9 cellular contexts compared by ENCODE assay signal in the genomic region with DNA sequence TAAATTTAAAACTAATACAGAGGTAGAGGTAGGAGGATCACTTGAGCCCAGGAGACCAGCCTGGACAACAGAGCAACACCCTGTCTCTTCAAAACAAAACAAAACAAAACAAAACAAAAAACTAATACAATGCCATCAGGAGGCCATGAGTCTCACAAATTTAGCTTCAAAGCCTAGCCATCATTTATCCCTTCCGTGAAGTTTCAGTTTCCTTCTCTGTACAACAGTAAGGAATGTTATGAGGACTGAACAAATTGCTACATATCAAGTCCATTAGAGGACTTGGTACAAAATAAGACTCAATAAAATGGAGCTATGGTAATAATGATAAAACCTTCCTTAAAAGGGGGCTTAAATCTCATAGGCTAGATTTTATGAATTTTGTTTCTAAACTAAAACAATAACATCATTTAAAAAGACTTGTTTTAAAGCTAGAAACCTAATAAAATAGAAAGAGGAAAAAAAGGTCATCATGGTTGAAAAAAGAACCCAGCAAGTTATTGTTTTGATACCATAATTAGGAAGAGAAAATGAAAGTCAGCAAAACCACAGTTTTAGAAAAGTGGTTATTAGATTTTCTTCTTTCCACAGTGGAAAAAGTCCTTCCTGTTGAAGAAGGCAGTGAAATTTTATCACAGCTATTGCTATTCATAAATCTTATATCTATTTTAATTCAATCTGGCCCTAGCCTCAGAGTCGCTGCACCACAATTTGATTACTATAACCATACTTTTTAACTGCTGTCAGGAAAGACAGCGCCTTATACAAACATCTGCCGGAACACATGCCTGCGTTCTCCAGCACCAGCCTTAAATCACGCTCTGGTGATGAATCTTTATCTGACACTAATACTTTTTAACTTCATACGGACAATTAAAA.
DNase-seq lines count a peak whose midpoint lies in the region; ATAC-seq and TF ChIP-seq lines count a peak whose summit lies in the region.
"Had no signal": no experiment of that assay in that cellular context is flagged by ENCODE, and none has a peak within 500 bp of the region (broad histone marks: within the 10 kb centered on the region; RNA-seq: fewer than 3 reads in every experiment).

No MANE protein-coding gene starts in this region.

- 25% methylated on average over 7 of the region's 7 CpGs for whole genome bisulfite sequencing in prostate gland

- no peak for TF ChIP-seq POLR2A in prostate gland (IDR thresholded peaks at IDR 0.05)

- DNase-seq in GM13976 (ENCODE audit: low spot score) = peak; percentile 30
- DNase-seq in MG63 = no peak
- peak; percentile 52 for DNase-seq in choroid plexus epithelial cell (ENCODE audit: low read depth)
- DNase-seq in prostate gland (ENCODE audit: low spot score) = no peak
- DNase-seq in GM19240 (ENCODE audit: insufficient read length, low spot score) = no peak
- DNase-seq in HUDEP-2 (lab: John Stamatoyannopoulos, UW; ENCODE audit: unreplicated experiment in 76 of 76) = no peak
- no peak for DNase-seq in DMS153 (lab: John Stamatoyannopoulos, UW)
- DNase-seq: stimulated activated CD4-positive, alpha-beta T cell treated with anti-CD3 and anti-CD28 coated beads, Interleukin-12 subunit alpha, Interleukin-12 subunit beta, amount 100 ng/mL, for 4 hours had no signal

- in situ Hi-C loops in GM13976 (cut with MboI; ENCODE audit: low sequenced_read_pairs, unreplicated experiment) = loop anchor here (10.0 kb wide), 1 partner anchor 108 kb away; no protein-coding TSS in a partner anchor

- peak overlapping the region; percentile 4 to 30 for H3K27ac ChIP-seq in prostate gland

- no peaks in the 10 kb centered on the region for H3K4me1 ChIP-seq in prostate gland (replicated peaks)

- peaks cover 2% of the 10 kb centered on the region for H3K36me3 ChIP-seq in MG63
- no peaks in the 10 kb centered on the region for H3K36me3 ChIP-seq in prostate gland

- intact Hi-C loops in prostate gland (cut with DNase I) = no loop called here

- no peak for ATAC-seq in GM21515 (IDR thresholded peaks at IDR 0.05; ENCODE audit: unreplicated experiment)

- H3K27me3 ChIP-seq in MG63 = no peaks in the 10 kb centered on the region
- H3K27me3 ChIP-seq in prostate gland (replicated peaks; ENCODE audit: insufficient read depth) = no peaks in the 10 kb centered on the region

- TF ChIP-seq CTCF in GM13976 (IDR thresholded peaks at IDR 0.05; ENCODE audit: borderline replicate concordance, control extremely low read depth, extremely low read depth, insufficient read depth, missing control alignments) (no peak), choroid plexus epithelial cell (conservative IDR thresholded peaks at IDR 0.05; ENCODE audit: low read depth, low read length) (no peak), prostate gland (IDR thresholded peaks at IDR 0.05) (no peak)

- H3K4me3 ChIP-seq in MG63 = peak overlapping the region; percentile 11; the same call in 1 of the 2 replicates
- H3K4me3 ChIP-seq in choroid plexus epithelial cell (ENCODE audit: low read depth, low read length) = peak overlapping the region; percentile 34
- no peak overlapping the region for H3K4me3 ChIP-seq in prostate gland

- H3K9me3 ChIP-seq in MG63 = no peaks in the 10 kb centered on the region
- H3K9me3 ChIP-seq in prostate gland = no peaks in the 10 kb centered on the region

Comparison
In these comparisons a context has a peak if more than half of its experiments do, and no peak if none do; other contexts are left out.
1. DNase-seq: peak in GM13976 (single experiment) and choroid plexus epithelial cell (single experiment); none in MG63 (single experiment), prostate gland (single experiment), GM19240 (single experiment), HUDEP-2 (0 of 76) and DMS153 (single experiment).
2. H3K4me3 ChIP-seq: peak in MG63 (single experiment) and choroid plexus epithelial cell (single experiment); none in prostate gland (0 of 2).